ENCODE assay signal across 8 cellular contexts in the genomic region with DNA sequence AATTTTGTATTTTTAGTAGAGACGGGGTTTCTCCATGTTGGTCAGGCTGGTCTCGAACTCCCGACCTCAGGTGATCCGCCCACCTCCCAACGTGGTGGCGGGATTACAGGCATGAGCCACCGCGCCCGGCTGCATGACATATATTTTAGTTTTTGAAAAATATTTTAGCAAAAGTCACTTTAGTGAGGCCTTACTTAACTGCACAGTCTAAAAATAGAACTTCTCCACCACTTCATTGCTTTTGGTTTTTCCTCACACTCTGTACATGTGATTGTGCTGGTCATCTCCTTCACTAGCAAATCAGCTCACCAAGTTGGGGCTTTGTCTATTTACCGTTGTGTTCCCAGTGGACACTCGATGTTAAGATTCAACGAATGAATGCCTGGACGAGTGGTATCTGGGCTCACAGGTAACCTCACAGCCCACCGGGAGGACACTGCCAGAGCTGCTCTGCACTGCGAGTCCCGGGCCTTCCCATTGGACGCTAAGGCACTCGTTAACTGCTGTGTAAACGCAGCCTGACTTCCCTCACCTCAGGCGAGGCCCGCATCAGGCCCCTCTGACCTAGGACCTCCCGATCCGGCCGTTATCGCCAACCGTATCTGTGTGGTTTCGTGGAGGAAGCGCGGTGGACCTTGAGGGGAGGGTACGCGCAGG. TPM values are rescaled to one million over a fixed set of nuclear protein-coding genes. Genes with fewer than 3 reads are reported as not detected.
DNase-seq lines count a peak whose midpoint lies in the region; ATAC-seq and TF ChIP-seq lines count a peak whose summit lies in the region.

No MANE protein-coding gene starts in this region.

- peak overlapping the region; percentile 79 for H3K4me3 ChIP-seq in WI38 (ENCODE audit: low read depth, low read length)
- peak overlapping the region; percentile 97 to 98 for H3K4me3 ChIP-seq in duodenal mucosa (ENCODE audit: low read depth in 1 of 2, low read length in 2 of 2)
- peak overlapping the region; percentile 62 for H3K4me3 ChIP-seq in lower leg skin (ENCODE audit: low read depth, poor library complexity, severe bottlenecking)

- H3K36me3 ChIP-seq in duodenal mucosa (ENCODE audit: control insufficient read depth in 1 of 2, insufficient read depth in 2 of 2, low read length in 2 of 2), result no peaks in the 10 kb centered on the region

- peak overlapping the region; percentile 96 to 100 for H3K9ac ChIP-seq in duodenal mucosa (ENCODE audit: low read depth in 1 of 2, low read length in 2 of 2)

- no peaks in the 10 kb centered on the region for H3K9me3 ChIP-seq in duodenal mucosa (ENCODE audit: control insufficient read depth in 1 of 2, low read length in 2 of 2)

- H3K4me1 ChIP-seq in duodenal mucosa (ENCODE audit: control insufficient read depth in 1 of 2, insufficient read depth in 2 of 2, low read length in 2 of 2), result peaks cover 5% of the 10 kb centered on the region in 2 donors

- TF ChIP-seq CTCF in AG09319 (IDR thresholded peaks at IDR 0.05; ENCODE audit: low read depth, low read length) (no peak), WI38 (IDR thresholded peaks at IDR 0.05; ENCODE audit: low read depth, low read length) (no peak), lower leg skin (IDR thresholded peaks at IDR 0.05) (no peak)

- H3K27me3 ChIP-seq in duodenal mucosa (ENCODE audit: control insufficient read depth in 1 of 2, insufficient read depth in 2 of 2, low read length in 2 of 2), result no peaks in the 10 kb centered on the region

- 1 to 2% methylated on average over 31 of the region's 31 CpGs for WGBS in lower leg skin, 2 donors

- intact Hi-C loops in lower leg skin (cut with DNase I; ENCODE audit: low total_unique reads), result no loop called here

- ATAC-seq in GM18520 (IDR thresholded peaks at IDR 0.05; ENCODE audit: unreplicated experiment) (peak; percentile 19), HG03045 (IDR thresholded peaks at IDR 0.05; ENCODE audit: unreplicated experiment) (peak; percentile 45)

- DNase-seq in AG09319 (ENCODE audit: extremely low read depth, low read depth) (peak; percentile 3), NCI-H2029 (lab: John Stamatoyannopoulos, UW) (peak; percentile 43), lower leg skin (ENCODE audit: low spot score in 2 of 2) (peak; percentile 46 to 94)
- DNase-seq in stimulated activated CD8-positive, alpha-beta memory T cell treated with anti-CD3 and anti-CD28 coated beads, Interleukin-4, amount 100 ng/mL, for 48 hours, result peak; percentile 81

- peak overlapping the region; percentile 96 for H3K27ac ChIP-seq in duodenal mucosa (ENCODE audit: low read depth, low read length)

- no peak for TF ChIP-seq POLR2A in lower leg skin (IDR thresholded peaks at IDR 0.05)

RNA-seq across cellular contexts. Expression of gene ZNF692, which starts 14.0 kb away (rescaled TPM):
- total RNA-seq in lower leg skin, result 10 to 100 TPM; 46.3 to 90.2 (median 65.2) TPM

RNA-seq across cellular contexts. Expression of gene PGBD2, which starts 33.2 kb away (rescaled TPM):
- 10 to 100 TPM; 12.2 to 15.4 (median 12.8) TPM for total RNA-seq in lower leg skin

RNA-seq across cellular contexts. Expression of gene ZNF672, which starts 34.9 kb away (rescaled TPM):
- 10 to 100 TPM; 34.7 to 50.4 (median 42.6) TPM for total RNA-seq in lower leg skin

RNA-seq across cellular contexts. Expression of gene SH3BP5L, which starts 47.2 kb away (rescaled TPM):
- 10 to 100 TPM; 31.4 to 45.4 (median 33.9) TPM for total RNA-seq in lower leg skin

Comparison
In these comparisons a context has a peak if more than half of its experiments do, and no peak if none do; other contexts are left out.
1. Peak in every context shown above with its lines: DNase-seq, ATAC-seq, H3K4me3 ChIP-seq and H3K27ac ChIP-seq.
2. DNase-seq: peak in every context shown above with its lines; median percentile 81 in stimulated activated CD8-positive, alpha-beta memory T cell treated with anti-CD3 and anti-CD28 coated beads, Interleukin-4, amount 100 ng/mL, for 48 hours; 70 in lower leg skin; 43 in NCI-H2029; 3 in AG09319.